22 cellular contexts compared by ENCODE assay signal in genomic region chr11:64451856-64452255, GRCh38.
"Had no signal": no experiment of that assay in that cellular context is flagged by ENCODE, and none has a peak within 500 bp of the region (broad histone marks: within the 10 kb centered on the region; RNA-seq: fewer than 3 reads in every experiment).

No MANE protein-coding gene starts in this region.

- H3K27ac ChIP-seq: dorsolateral prefrontal cortex, left lung, neutrophil, parathyroid adenoma, prostate gland, right atrium auricular region, skin epidermis, thoracic aorta, tibial nerve, upper lobe of left lung, uterus had no signal

- H3K9me3 Mint-ChIP-seq: natural killer cell; stimulated activated naive CD8-positive, alpha-beta T cell treated with anti-CD3 and anti-CD28 coated beads, Interleukin-15, Interleukin-2, amounts not matched to agents 100 ng/mL and 50 ng/mL, for 24 hours had no signal

- H2AFZ ChIP-seq: parathyroid adenoma had no signal

- H3K27ac Mint-ChIP-seq: natural killer cell; stimulated activated naive B cell treated with anti-CD40 and anti-IgM and Interleukin-4, amounts not matched to agents 10 μg/mL and 1 μg/mL and 100 μg/mL, for 72 hours; stimulated activated naive CD8-positive, alpha-beta T cell treated with anti-CD3 and anti-CD28 coated beads, Interleukin-15, Interleukin-2, amounts not matched to agents 100 ng/mL and 50 ng/mL, for 24 hours had no signal

- H3K9ac ChIP-seq: parathyroid adenoma had no signal

- H3K4me3 ChIP-seq: dorsolateral prefrontal cortex, left lung, prostate gland, right atrium auricular region, skin epidermis, thoracic aorta, tibial nerve, upper lobe of left lung, uterus had no signal

- H3K4me1 ChIP-seq: parathyroid adenoma had no signal

- H3K9me3 ChIP-seq: left lung, neutrophil, prostate gland, right atrium auricular region, thoracic aorta, upper lobe of left lung, uterus had no signal

- H3K79me2 ChIP-seq: parathyroid adenoma had no signal

- H3K36me3 Mint-ChIP-seq: natural killer cell; stimulated activated naive B cell treated with anti-CD40 and anti-IgM and Interleukin-4, amounts not matched to agents 10 μg/mL and 1 μg/mL and 100 μg/mL, for 72 hours had no signal

- ATAC-seq: left cardiac atrium; left lung; natural killer cell; stimulated activated naive B cell treated with anti-CD40 and anti-IgM and Interleukin-4, amounts not matched to agents 10 μg/mL and 1 μg/mL and 100 μg/mL, for 72 hours had no signal

- H3K4me3 Mint-ChIP-seq: natural killer cell; stimulated activated naive B cell treated with anti-CD40 and anti-IgM and Interleukin-4, amounts not matched to agents 10 μg/mL and 1 μg/mL and 100 μg/mL, for 72 hours; stimulated activated naive CD8-positive, alpha-beta T cell treated with anti-CD3 and anti-CD28 coated beads, Interleukin-15, Interleukin-2, amounts not matched to agents 100 ng/mL and 50 ng/mL, for 24 hours had no signal

- H3K36me3 ChIP-seq: left lung, neutrophil, prostate gland, right atrium auricular region, thoracic aorta, tibial nerve, upper lobe of left lung, uterus had no signal

- H3K27me3 ChIP-seq: dorsolateral prefrontal cortex, neutrophil, right atrium auricular region, uterus had no signal

- DNase-seq: cerebellar nuclear complex; cortex of kidney; effector CD4-positive, alpha-beta T cell; left cardiac atrium; left lung; mammary epithelial cell; mesendoderm; natural killer cell; stimulated activated CD4-positive, alpha-beta T cell treated with anti-CD3 and anti-CD28 coated beads, Interleukin-15, amount 100 ng/mL, for 24 hours; stimulated activated CD4-positive, alpha-beta T cell treated with anti-CD3 and anti-CD28 coated beads, Interleukin-2, amount 100 ng/mL, for 48 hours; stimulated activated naive B cell treated with anti-CD40 and anti-IgM and Interleukin-4, amounts not matched to agents 10 μg/mL and 1 μg/mL and 100 μg/mL, for 72 hours; uterus had no signal
